In genomic region chr1:154940880-154941228, GRCh38 we compare ENCODE assay signal across 10 cellular contexts. TPM values are rescaled to one million over a fixed set of nuclear protein-coding genes. Genes with fewer than 3 reads are reported as not detected.
DNase-seq lines count a peak whose midpoint lies in the region; ATAC-seq and TF ChIP-seq lines count a peak whose summit lies in the region.
"Had no signal": no experiment of that assay in that cellular context is flagged by ENCODE, and none has a peak within 500 bp of the region (broad histone marks: within the 10 kb centered on the region; RNA-seq: fewer than 3 reads in every experiment).

No MANE protein-coding gene starts in this region.

- no peak for TF ChIP-seq EP300 in suprapubic skin (IDR thresholded peaks at IDR 0.05)

- peak overlapping the region; percentile 38 for H3K27ac Mint-ChIP-seq in activated T-cell treated with anti-CD3 and anti-CD28 coated beads, Interleukin-2, amount 50 U/mL, for 72 hours
- H3K27ac Mint-ChIP-seq in T-helper 17 cell: peak overlapping the region; percentile 100
- H3K27ac Mint-ChIP-seq in endothelial cell (ENCODE audit: unreplicated experiment): peak overlapping the region; percentile 52

- no peaks in the 10 kb centered on the region for H3K9me3 Mint-ChIP-seq in activated T-cell treated with anti-CD3 and anti-CD28 coated beads, Interleukin-2, amount 50 U/mL, for 72 hours
- H3K9me3 Mint-ChIP-seq in activated T-cell treated with anti-CD3 and anti-CD28 coated beads, Interleukin-2, amount 50 U/mL, for 4 hours: no peaks in the 10 kb centered on the region
- no peaks in the 10 kb centered on the region for H3K9me3 Mint-ChIP-seq in endothelial cell (ENCODE audit: unreplicated experiment)

- H3K27me3 Mint-ChIP-seq in activated T-cell treated with anti-CD3 and anti-CD28 coated beads, Interleukin-2, amount 50 U/mL, for 72 hours (ENCODE audit: low read depth): no peaks in the 10 kb centered on the region
- H3K27me3 Mint-ChIP-seq in activated T-cell treated with anti-CD3 and anti-CD28 coated beads, Interleukin-2, amount 50 U/mL, for 4 hours (ENCODE audit: low read depth): no peaks in the 10 kb centered on the region
- no peaks in the 10 kb centered on the region for H3K27me3 Mint-ChIP-seq in T-helper 17 cell
- peaks cover 20% of the 10 kb centered on the region for H3K27me3 Mint-ChIP-seq in endothelial cell (ENCODE audit: unreplicated experiment)

- WGBS in suprapubic skin: 68% methylated on average over 5 of the region's 5 CpGs

- H3K4me3 ChIP-seq in suprapubic skin: no peak overlapping the region

- DNase-seq in activated T-cell treated with anti-CD3 and anti-CD28 coated beads, Interleukin-2, amount 50 U/mL, for 72 hours: peak; percentile 53 to 55
- no peak for DNase-seq in activated T-cell treated with anti-CD3 and anti-CD28 coated beads, Interleukin-2, amount 50 U/mL, for 4 hours
- DNase-seq in T-helper 17 cell (no peak), endothelial cell (ENCODE audit: low spot score) (no peak), suprapubic skin (ENCODE audit: low spot score in 2 of 2) (no peak), NCI-H2196 (lab: John Stamatoyannopoulos, UW; ENCODE audit: unreplicated experiment) (no peak), SIG-M5 (lab: John Stamatoyannopoulos, UW) (no peak)
- DNase-seq: Kasumi-1, NCI-H345 had no signal

- peaks cover 73% of the 10 kb centered on the region for H3K4me1 Mint-ChIP-seq in activated T-cell treated with anti-CD3 and anti-CD28 coated beads, Interleukin-2, amount 50 U/mL, for 72 hours (ENCODE audit: low read depth)
- peaks cover 66% of the 10 kb centered on the region for H3K4me1 Mint-ChIP-seq in activated T-cell treated with anti-CD3 and anti-CD28 coated beads, Interleukin-2, amount 50 U/mL, for 4 hours (ENCODE audit: low read depth)
- peaks cover 77% of the 10 kb centered on the region for H3K4me1 Mint-ChIP-seq in T-helper 17 cell
- peaks cover 39% of the 10 kb centered on the region for H3K4me1 Mint-ChIP-seq in endothelial cell (ENCODE audit: unreplicated experiment)

- peak; percentile 20 to 25 for ATAC-seq in activated T-cell treated with anti-CD3 and anti-CD28 coated beads, Interleukin-2, amount 50 U/mL, for 72 hours (replicated peaks in 1 of 2)
- no peak for ATAC-seq in activated T-cell treated with anti-CD3 and anti-CD28 coated beads, Interleukin-2, amount 50 U/mL, for 4 hours
- ATAC-seq in T-helper 17 cell: no peak
- ATAC-seq in GM18861 (IDR thresholded peaks at IDR 0.05; ENCODE audit: unreplicated experiment): no peak

- H3K27ac ChIP-seq in suprapubic skin: peak overlapping the region; percentile 27

- H3K36me3 ChIP-seq in suprapubic skin: peaks cover 13% of the 10 kb centered on the region

- peak overlapping the region; percentile 57 to 74 for H3K4me3 Mint-ChIP-seq in activated T-cell treated with anti-CD3 and anti-CD28 coated beads, Interleukin-2, amount 50 U/mL, for 72 hours
- no peak overlapping the region for H3K4me3 Mint-ChIP-seq in activated T-cell treated with anti-CD3 and anti-CD28 coated beads, Interleukin-2, amount 50 U/mL, for 4 hours
- H3K4me3 Mint-ChIP-seq in T-helper 17 cell (peak overlapping the region; percentile 99), endothelial cell (ENCODE audit: unreplicated experiment) (peak overlapping the region; percentile 47)

- TF ChIP-seq CTCF in endothelial cell (IDR thresholded peaks at IDR 0.05; ENCODE audit: unreplicated experiment) (no peak), suprapubic skin (IDR thresholded peaks at IDR 0.05) (no peak)

- TF ChIP-seq POLR2A in suprapubic skin (IDR thresholded peaks at IDR 0.05): no peak

- H3K9me3 ChIP-seq in T-helper 17 cell (ENCODE audit: control insufficient read depth, low read length, poor library complexity, severe bottlenecking): no peaks in the 10 kb centered on the region
- H3K9me3 ChIP-seq in suprapubic skin: no peaks in the 10 kb centered on the region

- peaks cover 2 to 3% of the 10 kb centered on the region in 2 donors for H3K36me3 Mint-ChIP-seq in activated T-cell treated with anti-CD3 and anti-CD28 coated beads, Interleukin-2, amount 50 U/mL, for 72 hours (ENCODE audit: insufficient read depth in 2 of 2)
- H3K36me3 Mint-ChIP-seq in activated T-cell treated with anti-CD3 and anti-CD28 coated beads, Interleukin-2, amount 50 U/mL, for 4 hours (ENCODE audit: insufficient read depth): no peaks in the 10 kb centered on the region
- H3K36me3 Mint-ChIP-seq in T-helper 17 cell (ENCODE audit: low read depth) (peaks cover 4% of the 10 kb centered on the region), endothelial cell (ENCODE audit: low read depth, unreplicated experiment) (peaks cover 6% of the 10 kb centered on the region)

- peaks cover 78% of the 10 kb centered on the region for H3K4me1 ChIP-seq in suprapubic skin

- no peaks in the 10 kb centered on the region for H3K27me3 ChIP-seq in suprapubic skin

RNA-seq across cellular contexts. Expression of gene PMVK, which starts 4.3 kb away (rescaled TPM):
- total RNA-seq in activated T-cell treated with anti-CD3 and anti-CD28 coated beads, Interleukin-2, amount 50 U/mL, for 72 hours: 10 to 100 TPM; 32.4 to 34.6 TPM
- 10 to 100 TPM; 46.7 to 53.0 (median 48.3) TPM for total RNA-seq in activated T-cell treated with anti-CD3 and anti-CD28 coated beads, Interleukin-2, amount 50 U/mL, for 4 hours
- total RNA-seq in T-helper 17 cell (10 to 100 TPM; 19.0 to 19.9 TPM), endothelial cell (ENCODE audit: unreplicated experiment) (26.7 TPM), suprapubic skin (10 to 100 TPM; 19.3 to 38.0 (median 28.8) TPM)

RNA-seq across cellular contexts. Expression of gene PBXIP1, which starts 15.0 kb away (rescaled TPM):
- 10 to 100 TPM; 28.0 to 48.0 TPM for total RNA-seq in activated T-cell treated with anti-CD3 and anti-CD28 coated beads, Interleukin-2, amount 50 U/mL, for 72 hours
- total RNA-seq in activated T-cell treated with anti-CD3 and anti-CD28 coated beads, Interleukin-2, amount 50 U/mL, for 4 hours: 10 to 100 TPM in 1 of 3 donors, 1 to 10 TPM in 2; 7.7 to 12.7 (median 9.5) TPM
- total RNA-seq in T-helper 17 cell (100 to 1,000 TPM; 634 to 767 TPM), endothelial cell (ENCODE audit: unreplicated experiment) (82.1 TPM), suprapubic skin (10 to 100 TPM; 41.4 to 67.4 (median 61.3) TPM)

RNA-seq across cellular contexts. Expression of gene PYGO2, which starts 20.7 kb away (rescaled TPM):
- 10 to 100 TPM; 43.6 to 45.3 TPM for total RNA-seq in activated T-cell treated with anti-CD3 and anti-CD28 coated beads, Interleukin-2, amount 50 U/mL, for 72 hours
- 10 to 100 TPM; 27.6 to 28.3 (median 28.1) TPM for total RNA-seq in activated T-cell treated with anti-CD3 and anti-CD28 coated beads, Interleukin-2, amount 50 U/mL, for 4 hours
- 10 to 100 TPM; 34.7 to 45.1 TPM for total RNA-seq in T-helper 17 cell
- 49.8 TPM for total RNA-seq in endothelial cell (ENCODE audit: unreplicated experiment)
- 10 to 100 TPM; 34.2 to 46.7 (median 35.3) TPM for total RNA-seq in suprapubic skin

RNA-seq across cellular contexts. Expression of gene SHC1, which starts 29.7 kb away (rescaled TPM):
- total RNA-seq in activated T-cell treated with anti-CD3 and anti-CD28 coated beads, Interleukin-2, amount 50 U/mL, for 72 hours: 10 to 100 TPM; 55.8 to 58.6 TPM
- 10 to 100 TPM; 38.7 to 43.7 (median 39.2) TPM for total RNA-seq in activated T-cell treated with anti-CD3 and anti-CD28 coated beads, Interleukin-2, amount 50 U/mL, for 4 hours
- total RNA-seq in T-helper 17 cell (100 to 1,000 TPM in 1 of 2 donors, 10 to 100 TPM in 1; 99.5 to 105 TPM), endothelial cell (ENCODE audit: unreplicated experiment) (915 TPM), suprapubic skin (100 to 1,000 TPM in 1 of 4 donors, 10 to 100 TPM in 3; 54.5 to 102 (median 69.5) TPM)

RNA-seq across cellular contexts. Expression of gene CKS1B, which starts 33.6 kb away (rescaled TPM):
- 100 to 1,000 TPM; 251 to 304 TPM for total RNA-seq in activated T-cell treated with anti-CD3 and anti-CD28 coated beads, Interleukin-2, amount 50 U/mL, for 72 hours
- total RNA-seq in activated T-cell treated with anti-CD3 and anti-CD28 coated beads, Interleukin-2, amount 50 U/mL, for 4 hours: 10 to 100 TPM; 61.5 to 78.5 (median 76.7) TPM
- total RNA-seq in T-helper 17 cell (1 to 10 TPM; 9.3 to 9.4 TPM), endothelial cell (ENCODE audit: unreplicated experiment) (48.3 TPM), suprapubic skin (10 to 100 TPM; 37.8 to 55.4 (median 49.7) TPM)

Comparison
In these comparisons a context has a peak if more than half of its experiments do, and no peak if none do; other contexts are left out.
1. ATAC-seq: peak in activated T-cell treated with anti-CD3 and anti-CD28 coated beads, Interleukin-2, amount 50 U/mL, for 72 hours (2 of 2); none in activated T-cell treated with anti-CD3 and anti-CD28 coated beads, Interleukin-2, amount 50 U/mL, for 4 hours (0 of 2), T-helper 17 cell (single experiment) and GM18861 (single experiment).
2. DNase-seq: peak in activated T-cell treated with anti-CD3 and anti-CD28 coated beads, Interleukin-2, amount 50 U/mL, for 72 hours (2 of 2); none in activated T-cell treated with anti-CD3 and anti-CD28 coated beads, Interleukin-2, amount 50 U/mL, for 4 hours (single experiment), T-helper 17 cell (0 of 3), endothelial cell (single experiment), suprapubic skin (0 of 2), NCI-H2196 (single experiment) and SIG-M5 (single experiment).
3. H3K27ac Mint-ChIP-seq: peak in every context shown above with its lines; median percentile 100 in T-helper 17 cell; 52 in endothelial cell; 38 in activated T-cell treated with anti-CD3 and anti-CD28 coated beads, Interleukin-2, amount 50 U/mL, for 72 hours.